In the genomic region with DNA sequence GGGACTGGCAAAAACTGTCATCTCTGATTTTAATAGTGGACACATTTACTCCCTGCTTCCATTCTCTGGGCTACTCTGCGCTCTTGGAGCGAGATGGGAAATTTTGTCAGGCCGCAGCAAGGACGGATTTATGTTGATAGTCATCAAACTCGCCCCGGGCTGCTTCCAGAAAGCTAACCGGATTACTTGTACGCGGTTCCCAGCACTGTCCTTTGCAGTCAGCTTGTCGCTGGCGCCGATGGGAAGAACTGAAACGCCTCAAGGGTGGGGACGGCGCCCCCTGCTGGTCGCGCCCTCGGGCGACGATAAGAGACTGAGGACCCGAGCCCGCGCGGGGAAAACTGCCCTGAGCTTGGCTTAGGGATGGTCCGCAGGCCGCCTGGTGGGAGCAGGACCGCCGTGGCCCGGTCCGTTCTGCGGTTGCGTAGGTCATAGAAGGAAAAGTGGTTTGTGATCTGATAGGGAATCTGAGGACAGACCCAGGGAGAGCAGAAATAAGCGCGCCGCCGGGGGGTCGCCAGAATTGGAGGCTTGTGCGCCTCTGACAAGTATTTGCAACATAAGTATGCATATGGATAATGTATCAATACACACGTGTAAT, we compare ENCODE assay signal across 8 cellular contexts. TPM values are rescaled to one million over a fixed set of nuclear protein-coding genes. Genes with fewer than 3 reads are reported as not detected.
DNase-seq lines count a peak whose midpoint lies in the region; ATAC-seq and TF ChIP-seq lines count a peak whose summit lies in the region.

No MANE protein-coding gene starts in this region.

- H3K4me1 ChIP-seq in ACC112 (ENCODE audit: control insufficient read depth, insufficient read depth, low read length, unreplicated experiment): peaks cover 6% of the 10 kb centered on the region
- H3K4me1 ChIP-seq in spleen: peaks cover 10 to 48% (median 32%) of the 10 kb centered on the region in 6 donors

- H3K27ac ChIP-seq in ACC112 (ENCODE audit: low read depth, low read length) (peak overlapping the region; percentile 77), spleen (peak overlapping the region; percentile 90 to 94 (median 93))

- H3K4me1 Mint-ChIP-seq in WTC11: peaks cover 11% of the 10 kb centered on the region

- WGBS in spleen, 5 donors: 0 to 1% (median 1%) methylated on average over 38 to 39 of the region's 39 CpGs

- peaks cover 17% of the 10 kb centered on the region; the same call in 1 of the 2 replicates for H3K27me3 Mint-ChIP-seq in WTC11 (ENCODE audit: low read depth)

- peaks cover 18% of the 10 kb centered on the region for H3K27me3 ChIP-seq in ACC112 (ENCODE audit: insufficient read depth, low read length)
- H3K27me3 ChIP-seq in spleen (replicated peaks in 1 of 7): peaks cover 0 to 46% (median 19%) of the 10 kb centered on the region in 7 donors

- H3K4me3 ChIP-seq in ACC112 (ENCODE audit: low read depth, low read length) (peak overlapping the region; percentile 97), spleen (peak overlapping the region; percentile 69 to 98 (median 94))

- CTCF ChIA-PET in WTC11 (lab: Charles Lee): interaction anchor here (0.6 to 5.7 kb wide), 53 partner anchors 10 to 643 kb away, joined by 3 to 181 read pairs (median 4); a partner anchor contains a TSS

- H3K9me3 Mint-ChIP-seq in WTC11: peaks cover 3% of the 10 kb centered on the region; the same call in 1 of the 2 replicates

- no peak for TF ChIP-seq POLR2A in spleen (IDR thresholded peaks at IDR 0.05)

- H3K27ac Mint-ChIP-seq in WTC11: no peak overlapping the region

- peaks cover 14% of the 10 kb centered on the region for H3K36me3 Mint-ChIP-seq in WTC11

- intact Hi-C loops in spleen (cut with DNase I; ENCODE audit: low total_unique reads): no loop called here

- H3K9me3 ChIP-seq in spleen: no peaks in the 10 kb centered on the region

- H2AFZ ChIP-seq in ACC112 (ENCODE audit: low read length, unreplicated experiment): peak overlapping the region; percentile 94

- POLR2A ChIA-PET in WTC11 (lab: Charles Lee): interaction anchor here (0.8 to 1.3 kb wide), 5 partner anchors 23 to 552 kb away, joined by 3 to 9 read pairs (median 4); a partner anchor contains a TSS

- ATAC-seq in GM18867 (IDR thresholded peaks at IDR 0.05; ENCODE audit: unreplicated experiment) (peak; percentile 53), HG03135 (IDR thresholded peaks at IDR 0.05; ENCODE audit: unreplicated experiment) (peak; percentile 47), WTC11 (peak; percentile 65)

- TF ChIP-seq CTCF in WTC11 (IDR thresholded peaks at IDR 0.05) (peak; percentile 96), spleen (IDR thresholded peaks at IDR 0.05 in 8 of 11, conservative IDR thresholded peaks at IDR 0.05 in 3 of 11) (peak; percentile 69 to 98 (median 93))

- DNase-seq in NCI-H2196 treated with DMSO at 0.1 percent for 48 hours (lab: John Stamatoyannopoulos, UW; ENCODE audit: unreplicated experiment) (peak; percentile 69), WTC11 (ENCODE audit: low spot score) (peak; percentile 94), islet precursor cell (peak; percentile 97), spleen (peak; percentile 96)
- DNase-seq in central memory CD4-positive, alpha-beta T cell: peak; percentile 77

- H3K4me3 Mint-ChIP-seq in WTC11: no peak overlapping the region

- H3K79me2 ChIP-seq in ACC112 (ENCODE audit: control insufficient read depth, insufficient read depth, low read length, unreplicated experiment): peaks cover 19% of the 10 kb centered on the region

- 0 out of 2 replicates have a peak, but pooled peaks cover 11% of the 10 kb centered on the region for H3K36me3 ChIP-seq in ACC112 (ENCODE audit: insufficient read depth, low read length)
- peaks cover 0 to 31% (median 25%) of the 10 kb centered on the region in 6 donors for H3K36me3 ChIP-seq in spleen

TF ChIP-seq in WTC11, 78 proteins besides CTCF, POLR2A, EP300 and RAD21 (continues in another document):
- TF ChIP-seq, protein P1, sequence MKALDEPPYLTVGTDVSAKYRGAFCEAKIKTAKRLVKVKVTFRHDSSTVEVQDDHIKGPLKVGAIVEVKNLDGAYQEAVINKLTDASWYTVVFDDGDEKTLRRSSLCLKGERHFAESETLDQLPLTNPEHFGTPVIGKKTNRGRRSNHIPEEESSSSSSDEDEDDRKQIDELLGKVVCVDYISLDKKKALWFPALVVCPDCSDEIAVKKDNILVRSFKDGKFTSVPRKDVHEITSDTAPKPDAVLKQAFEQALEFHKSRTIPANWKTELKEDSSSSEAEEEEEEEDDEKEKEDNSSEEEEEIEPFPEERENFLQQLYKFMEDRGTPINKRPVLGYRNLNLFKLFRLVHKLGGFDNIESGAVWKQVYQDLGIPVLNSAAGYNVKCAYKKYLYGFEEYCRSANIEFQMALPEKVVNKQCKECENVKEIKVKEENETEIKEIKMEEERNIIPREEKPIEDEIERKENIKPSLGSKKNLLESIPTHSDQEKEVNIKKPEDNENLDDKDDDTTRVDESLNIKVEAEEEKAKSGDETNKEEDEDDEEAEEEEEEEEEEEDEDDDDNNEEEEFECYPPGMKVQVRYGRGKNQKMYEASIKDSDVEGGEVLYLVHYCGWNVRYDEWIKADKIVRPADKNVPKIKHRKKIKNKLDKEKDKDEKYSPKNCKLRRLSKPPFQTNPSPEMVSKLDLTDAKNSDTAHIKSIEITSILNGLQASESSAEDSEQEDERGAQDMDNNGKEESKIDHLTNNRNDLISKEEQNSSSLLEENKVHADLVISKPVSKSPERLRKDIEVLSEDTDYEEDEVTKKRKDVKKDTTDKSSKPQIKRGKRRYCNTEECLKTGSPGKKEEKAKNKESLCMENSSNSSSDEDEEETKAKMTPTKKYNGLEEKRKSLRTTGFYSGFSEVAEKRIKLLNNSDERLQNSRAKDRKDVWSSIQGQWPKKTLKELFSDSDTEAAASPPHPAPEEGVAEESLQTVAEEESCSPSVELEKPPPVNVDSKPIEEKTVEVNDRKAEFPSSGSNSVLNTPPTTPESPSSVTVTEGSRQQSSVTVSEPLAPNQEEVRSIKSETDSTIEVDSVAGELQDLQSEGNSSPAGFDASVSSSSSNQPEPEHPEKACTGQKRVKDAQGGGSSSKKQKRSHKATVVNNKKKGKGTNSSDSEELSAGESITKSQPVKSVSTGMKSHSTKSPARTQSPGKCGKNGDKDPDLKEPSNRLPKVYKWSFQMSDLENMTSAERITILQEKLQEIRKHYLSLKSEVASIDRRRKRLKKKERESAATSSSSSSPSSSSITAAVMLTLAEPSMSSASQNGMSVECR (CRISPR knock-in tag; IDR thresholded peaks at IDR 0.05; ENCODE audit: borderline replicate concordance): peak; percentile 46; the same call in 1 of the 2 replicates
- TF ChIP-seq CREM (CRISPR knock-in tag; IDR thresholded peaks at IDR 0.05) (0 out of 2 replicates have a peak, but pooled peaks have one; percentile 56), GABPB1 (CRISPR knock-in tag; IDR thresholded peaks at IDR 0.05) (peak; percentile 53), FOXP1 (CRISPR knock-in tag; IDR thresholded peaks at IDR 0.05; ENCODE audit: borderline replicate concordance) (peak; percentile 29; the same call in 1 of the 2 replicates), SP1 (CRISPR knock-in tag; conservative IDR thresholded peaks at IDR 0.05) (peak; percentile 54), ETV6 (CRISPR knock-in tag; IDR thresholded peaks at IDR 0.05) (peak; percentile 82), ZNF317 (CRISPR knock-in tag; IDR thresholded peaks at IDR 0.05; ENCODE audit: borderline replicate concordance, low read depth) (peak; percentile 87), NR2C2 (CRISPR knock-in tag; IDR thresholded peaks at IDR 0.05) (no peak)
- TF ChIP-seq, protein P2, sequence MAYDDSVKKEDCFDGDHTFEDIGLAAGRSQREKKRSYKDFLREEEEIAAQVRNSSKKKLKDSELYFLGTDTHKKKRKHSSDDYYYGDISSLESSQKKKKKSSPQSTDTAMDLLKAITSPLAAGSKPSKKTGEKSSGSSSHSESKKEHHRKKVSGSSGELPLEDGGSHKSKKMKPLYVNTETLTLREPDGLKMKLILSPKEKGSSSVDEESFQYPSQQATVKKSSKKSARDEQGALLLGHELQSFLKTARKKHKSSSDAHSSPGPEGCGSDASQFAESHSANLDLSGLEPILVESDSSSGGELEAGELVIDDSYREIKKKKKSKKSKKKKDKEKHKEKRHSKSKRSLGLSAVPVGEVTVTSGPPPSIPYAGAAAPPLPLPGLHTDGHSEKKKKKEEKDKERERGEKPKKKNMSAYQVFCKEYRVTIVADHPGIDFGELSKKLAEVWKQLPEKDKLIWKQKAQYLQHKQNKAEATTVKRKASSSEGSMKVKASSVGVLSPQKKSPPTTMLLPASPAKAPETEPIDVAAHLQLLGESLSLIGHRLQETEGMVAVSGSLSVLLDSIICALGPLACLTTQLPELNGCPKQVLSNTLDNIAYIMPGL (CRISPR knock-in tag; IDR thresholded peaks at IDR 0.05): peak; percentile 88
- TF ChIP-seq, protein P3, sequence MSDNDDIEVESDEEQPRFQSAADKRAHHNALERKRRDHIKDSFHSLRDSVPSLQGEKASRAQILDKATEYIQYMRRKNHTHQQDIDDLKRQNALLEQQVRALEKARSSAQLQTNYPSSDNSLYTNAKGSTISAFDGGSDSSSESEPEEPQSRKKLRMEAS (CRISPR knock-in tag; IDR thresholded peaks at IDR 0.05): no peak

RNA-seq across cellular contexts. Expression of a gene that starts 1.0 kb away (rescaled TPM):
- total RNA-seq in WTC11 (2021): 21.0 to 22.1 TPM (median 21.6 TPM) in 3 replicates
- 10 to 100 TPM; 14.9 to 21.4 (median 18.6) TPM for total RNA-seq in spleen
- 10 to 100 TPM; 20.2 to 26.2 (median 23.9) TPM for polyA plus RNA-seq in spleen

RNA-seq across cellular contexts. Expression of a gene that starts 57.6 kb away (rescaled TPM):
- total RNA-seq in WTC11 (2021) (57.1 to 67.4 TPM (median 57.6 TPM) in 3 replicates), spleen (10 to 100 TPM; 47.2 to 68.4 (median 58.2) TPM)
- polyA plus RNA-seq in spleen: 10 to 100 TPM; 33.3 to 52.0 (median 51.4) TPM

Comparison
In these comparisons a context has a peak if more than half of its experiments do, and no peak if none do; other contexts are left out.
1. Peak in every context shown above with its lines: DNase-seq, ATAC-seq, H3K4me3 ChIP-seq and H3K27ac ChIP-seq.